ENCODE assay signal across 8 cellular contexts in the genomic region with DNA sequence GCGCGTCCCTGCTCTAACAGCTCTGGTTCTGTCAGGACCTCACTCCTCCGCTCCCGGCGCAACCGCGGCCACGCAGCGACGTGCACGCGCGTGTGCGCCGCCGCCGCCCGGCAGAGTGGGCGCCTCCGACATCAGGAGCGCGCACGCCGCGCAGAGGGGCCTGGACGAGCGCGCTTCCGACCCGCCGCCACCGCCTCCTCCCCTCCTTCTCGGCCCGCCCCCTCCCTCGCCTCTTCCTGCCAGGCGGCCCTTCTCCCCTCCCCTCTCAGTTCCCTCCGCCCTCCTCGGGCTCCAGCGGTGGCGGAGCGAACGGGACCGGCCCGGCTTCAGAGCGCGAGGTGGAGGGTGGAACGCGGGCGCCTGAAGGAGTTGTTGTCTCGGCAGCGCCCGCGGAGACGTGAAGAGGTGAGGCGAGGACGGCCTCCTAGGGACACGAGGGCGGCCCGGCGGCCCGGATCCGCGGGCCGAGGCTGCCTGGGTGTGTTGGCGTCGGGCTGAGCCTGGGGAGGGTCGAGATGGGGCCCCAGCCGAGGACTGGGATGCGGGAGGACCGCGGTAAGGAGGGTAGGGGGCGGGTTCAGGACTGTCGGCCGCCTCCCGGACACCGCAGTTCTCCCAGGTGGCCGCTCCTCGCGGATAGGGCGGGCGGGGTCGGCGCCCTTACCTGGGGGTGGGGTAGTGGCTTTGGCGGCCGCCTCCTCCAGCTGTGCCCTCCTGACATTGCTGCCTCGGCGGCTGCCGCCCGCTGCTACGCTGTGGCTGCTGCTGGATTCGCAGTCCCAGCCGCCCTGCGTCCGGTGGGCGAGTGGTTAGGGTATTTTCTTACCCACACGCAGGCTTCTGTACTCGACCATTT. TPM values are rescaled to one million over a fixed set of nuclear protein-coding genes. Genes with fewer than 3 reads are reported as not detected.
A peak's percentile ranks its signal among the peaks of the same experiment; 100 is the strongest.
DNase-seq lines count a peak whose midpoint lies in the region; ATAC-seq and TF ChIP-seq lines count a peak whose summit lies in the region.

A gene (plus strand): TSS at position 268 of the 856 bp plus-strand sequence.

- H3K9me3 ChIP-seq in spleen = no peaks in the 10 kb centered on the region

- ATAC-seq in GM19025 (IDR thresholded peaks at IDR 0.05; ENCODE audit: low read depth, unreplicated experiment) (peak; percentile 63), HG03280 (IDR thresholded peaks at IDR 0.05; ENCODE audit: unreplicated experiment) (peak; percentile 59)

- H3K4me1 ChIP-seq in spleen = peaks cover 20 to 62% (median 51%) of the 10 kb centered on the region in 6 donors

- intact Hi-C loops in spleen (cut with DNase I; ENCODE audit: low total_unique reads) = loop anchor here (5.0 kb wide), 1 partner anchor 682 kb away; a partner anchor contains a TSS

- TF ChIP-seq POLR2A in spleen (IDR thresholded peaks at IDR 0.05) = peak in 2 of 3 donors; percentile 40 to 61

- no peaks in the 10 kb centered on the region for H3K27me3 ChIP-seq in spleen (replicated peaks in 1 of 7)

- no peaks in the 10 kb centered on the region for H3K36me3 ChIP-seq in spleen

- peak within 1 kb of the TSS; percentile 88 to 97 (median 92) for H3K27ac ChIP-seq in spleen

- H3K4me3 ChIP-seq in spleen = peak within 1 kb of the TSS; percentile 76 to 98 (median 91)

- peak; percentile 96 for DNase-seq in AG08396 (ENCODE audit: low spot score)
- peak; percentile 93 for DNase-seq in NCI-H345 treated with DMSO at 0.1 percent for 48 hours (lab: John Stamatoyannopoulos, UW; ENCODE audit: unreplicated experiment)
- peak; percentile 80 for DNase-seq in activated CD4-positive, CD25-positive, alpha-beta regulatory T cell treated with anti-CD3 and anti-CD28 coated beads, Interleukin-2, amount 50 U/mL, for 16 hours (ENCODE audit: low read depth, low spot score)
- DNase-seq in central memory CD4-positive, alpha-beta T cell = peak; percentile 93
- peak; percentile 92 for DNase-seq in inferior parietal cortex (ENCODE audit: extremely low spot score)
- peak; percentile 99 for DNase-seq in spleen

- 0% methylated on average over 61 to 97 of the region's 97 CpGs for WGBS in spleen, 5 donors

- TF ChIP-seq CTCF in spleen (IDR thresholded peaks at IDR 0.05 in 8 of 11, conservative IDR thresholded peaks at IDR 0.05 in 3 of 11) = peak in 1 of 11 experiments; percentile 10

RNA-seq across cellular contexts. Expression of the gene that starts here (rescaled TPM):
- total RNA-seq in spleen = 100 to 1,000 TPM in 2 of 7 donors, 10 to 100 TPM in 5; 66.2 to 125 (median 78.4) TPM
- polyA plus RNA-seq in spleen = 10 to 100 TPM; 30.3 to 31.1 (median 31.0) TPM

Comparison
In these comparisons a context has a peak if more than half of its experiments do, and no peak if none do; other contexts are left out.
1. Peak in every context shown above with its lines: DNase-seq, ATAC-seq, H3K4me3 ChIP-seq and H3K27ac ChIP-seq.